Comparison of ENCODE assay signal across 24 cellular contexts in the genomic region with DNA sequence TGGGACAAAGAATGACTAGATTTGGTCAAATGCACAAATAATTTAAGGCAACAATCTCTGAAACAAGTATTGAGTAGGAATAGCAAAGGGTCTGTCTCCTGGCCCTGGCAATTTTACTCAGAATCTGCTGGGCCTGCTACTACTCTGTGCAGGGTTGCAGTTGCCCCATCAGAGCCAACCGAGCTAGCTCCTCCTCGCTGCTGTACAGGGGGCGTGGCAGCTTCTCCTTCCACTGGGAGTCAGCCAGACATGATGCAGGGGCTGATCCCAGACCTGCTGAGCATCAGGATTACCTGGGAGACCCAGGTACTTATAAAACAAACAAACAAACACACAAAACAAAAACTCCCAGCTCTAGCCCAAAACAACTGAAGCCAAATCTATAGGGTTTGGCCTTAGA. TPM values are rescaled to one million over a fixed set of nuclear protein-coding genes. Genes with fewer than 3 reads are reported as not detected.
DNase-seq lines count a peak whose midpoint lies in the region; ATAC-seq, FAIRE-seq and TF ChIP-seq lines count a peak whose summit lies in the region.
"Had no signal": no experiment of that assay in that cellular context is flagged by ENCODE, and none has a peak within 500 bp of the region (broad histone marks: within the 10 kb centered on the region; RNA-seq: fewer than 3 reads in every experiment).

No MANE protein-coding gene starts in this region.

- H3K36me3 ChIP-seq in breast epithelium, result no peaks in the 10 kb centered on the region
- H3K36me3 ChIP-seq in Karpas-422 (ENCODE audit: insufficient read depth, low read length), result no peaks in the 10 kb centered on the region
- H3K36me3 ChIP-seq in HepG2 (replicated peaks in 1 of 2; ENCODE audit: control insufficient read depth in 1 of 2, insufficient read depth in 2 of 2, low read length in 2 of 2), result no peaks in the 10 kb centered on the region
- H3K36me3 ChIP-seq: MG63 had no signal

- H3K9me3 Mint-ChIP-seq in MCF 10A (ENCODE audit: unreplicated experiment), result no peaks in the 10 kb centered on the region
- H3K9me3 Mint-ChIP-seq: T-helper 2 cell treated with Interferon-gamma antibody and Interleukin-4, amounts not matched to agents 5 μg/mL and 100 μg/mL, for 36 hours had no signal

- BruUV-seq in MCF 10A (replicated peaks; lab: Mats Ljungman, UMichigan), result no TSS peak
- no TSS peak for BruUV-seq in HepG2 (replicated peaks; lab: Mats Ljungman, UMichigan)

- TF ChIP-seq POLR2A in breast epithelium (IDR thresholded peaks at IDR 0.05) (no peak), HepG2 (IDR thresholded peaks at IDR 0.05; ENCODE audit: insufficient read depth in 1 of 2, low read depth in 2 of 2, low read length in 2 of 2) (no peak)

- peaks cover 45% of the 10 kb centered on the region for H3K27me3 Mint-ChIP-seq in MCF 10A (ENCODE audit: insufficient read depth, unreplicated experiment)

- H4K20me1 ChIP-seq in Karpas-422 (ENCODE audit: insufficient read depth, low read depth, low read length), result no peaks in the 10 kb centered on the region
- no peaks in the 10 kb centered on the region for H4K20me1 ChIP-seq in HepG2 (ENCODE audit: insufficient read depth, low read length)

- H2AFZ ChIP-seq in Karpas-422 (ENCODE audit: low read length) (no peak overlapping the region), HepG2 (ENCODE audit: low read length) (no peak overlapping the region)

- H3K9me3 ChIP-seq in breast epithelium (no peaks in the 10 kb centered on the region), Karpas-422 (ENCODE audit: low read length) (no peaks in the 10 kb centered on the region), HepG2 (ENCODE audit: low read length) (no peaks in the 10 kb centered on the region)
- H3K9me3 ChIP-seq: Caco-2, MG63 had no signal

- POLR2A ChIA-PET in MCF 10A (lab: Yijun Ruan, JAX), result no interaction called here
- POLR2A ChIA-PET in HepG2 (lab: Yijun Ruan, JAX), result no interaction called here

- TF ChIP-seq CTCF in MCF 10A (IDR thresholded peaks at IDR 0.05; ENCODE audit: unreplicated experiment) (no peak), breast epithelium (IDR thresholded peaks at IDR 0.05) (no peak), HepG2 (CRISPR knock-in tag; IDR thresholded peaks at IDR 0.05) (no peak)

- H3K4me1 ChIP-seq in breast epithelium (no peaks in the 10 kb centered on the region), Karpas-422 (ENCODE audit: low read length) (no peaks in the 10 kb centered on the region), HepG2 (ENCODE audit: insufficient read depth, low read length) (no peaks in the 10 kb centered on the region)

- H3K4me3 ChIP-seq in breast epithelium (no peak overlapping the region), Karpas-422 (ENCODE audit: low read length) (no peak overlapping the region), HepG2 (replicated peaks in 1 of 3; ENCODE audit: insufficient read depth in 1 of 3, low read depth in 2 of 3, low read length in 3 of 3) (no peak overlapping the region)
- H3K4me3 ChIP-seq: GM12878, K562, MG63 had no signal

- H3K36me3 Mint-ChIP-seq in MCF 10A (ENCODE audit: insufficient read depth, unreplicated experiment), result no peaks in the 10 kb centered on the region
- H3K36me3 Mint-ChIP-seq: CD4-positive, alpha-beta memory T cell had no signal

- no peaks in the 10 kb centered on the region for H3K27me3 ChIP-seq in breast epithelium
- H3K27me3 ChIP-seq in Karpas-422 (ENCODE audit: low read length), result no peaks in the 10 kb centered on the region
- no peaks in the 10 kb centered on the region; a peak in 1 of 5 replicates for H3K27me3 ChIP-seq in HepG2 (ENCODE audit: control insufficient read depth in 1 of 2, insufficient read depth in 2 of 2, low read length in 2 of 2)

- FAIRE-seq in HepG2 (lab: Jason Lieb, UNC), result no peak
- FAIRE-seq: GM12878 had no signal

- TF ChIP-seq EP300 in HepG2 (IDR thresholded peaks at IDR 0.05; ENCODE audit: low read depth in 2 of 2, low read length in 2 of 2), result no peak
- TF ChIP-seq EP300 in HepG2 (CRISPR knock-in tag; IDR thresholded peaks at IDR 0.05; ENCODE audit: borderline replicate concordance), result no peak

- H3K27ac Mint-ChIP-seq in MCF 10A (ENCODE audit: low read depth, unreplicated experiment), result no peak overlapping the region
- H3K27ac Mint-ChIP-seq: T-helper 2 cell treated with Interferon-gamma antibody and Interleukin-4, amounts not matched to agents 5 μg/mL and 100 μg/mL, for 36 hours had no signal

- in situ Hi-C loops in SK-MEL-5 (cut with HindIII; ENCODE audit: low pct_unique_long_range_greater_than_20kb, low sequenced_read_pairs) (no loop called here), HepG2 (cut with HindIII; ENCODE audit: extremely low pct_ligation_motif_present, low pct_unique_long_range_greater_than_20kb) (no loop called here)

- intact Hi-C loops in MCF 10A (cut with micrococcal nuclease) (no loop called here), breast epithelium (cut with DNase I; ENCODE audit: low total_unique reads) (no loop called here), HepG2 (cut with micrococcal nuclease; ENCODE audit: unreplicated experiment) (no loop called here)

- H3K4me1 Mint-ChIP-seq in MCF 10A (ENCODE audit: insufficient read depth, unreplicated experiment), result peaks cover 3% of the 10 kb centered on the region
- H3K4me1 Mint-ChIP-seq: CD4-positive, alpha-beta memory T cell had no signal

- H3K9ac ChIP-seq in Karpas-422 (ENCODE audit: low read length) (no peak overlapping the region), HepG2 (ENCODE audit: insufficient read depth, low read depth, low read length) (no peak overlapping the region)

- 0% methylated on average over 3 of the region's 3 CpGs for WGBS in HepG2 (ENCODE audit: low lambda C conversion rate)

- H3K4me2 ChIP-seq in Karpas-422 (ENCODE audit: low read depth, low read length, poor library complexity, severe bottlenecking) (no peak overlapping the region), HepG2 (ENCODE audit: low read depth, low read length) (no peak overlapping the region)

- H3K9me2 ChIP-seq in Karpas-422 (replicated peaks; ENCODE audit: insufficient read depth, low read length), result no peaks in the 10 kb centered on the region

- CTCF ChIA-PET in MCF 10A (lab: Yijun Ruan, JAX), result interaction anchor here (0.6 to 2.0 kb wide), 6 partner anchors 8 to 201 kb away, joined by 3 to 7 read pairs (median 4); a partner anchor contains a TSS
- CTCF ChIA-PET in HepG2 (lab: Yijun Ruan, JAX; ENCODE audit: low intra/inter-chr PET ratio, low total read pairs), result no interaction called here

- DNase-seq in MCF 10A (ENCODE audit: unreplicated experiment) (peak; percentile 11), breast epithelium (ENCODE audit: low spot score in 2 of 2) (no peak), Karpas-422 (peak; percentile 11), SK-MEL-5 (ENCODE audit: low read depth, low spot score) (peak; percentile 13), hippocampal formation (lab: John Stamatoyannopoulos, UW) (no peak), NCI-H510A (lab: John Stamatoyannopoulos, UW) (no peak), HepG2 (ENCODE audit: low spot score) (no peak)
- DNase-seq: C1 segment of cervical spinal cord; Caco-2; CD4-positive, alpha-beta memory T cell; DMS 273 treated with DMSO at 0.1 percent for 48 hours; DMS79; EL; GDM1; MG63; NCI-H1105 treated with DMSO at 0.1 percent for 48 hours; NCI-H1694; NCI-H2081; RPMI8226; SHP77; T-helper 1 cell had no signal

- no peak for ATAC-seq in HepG2
- ATAC-seq: GM12878, K562 had no signal

- no peak for TF ChIP-seq RAD21 in HepG2 (CRISPR knock-in tag; IDR thresholded peaks at IDR 0.05)

- H3K79me2 ChIP-seq in Karpas-422 (ENCODE audit: low read length) (no peaks in the 10 kb centered on the region), HepG2 (ENCODE audit: insufficient read depth, low read length) (no peaks in the 10 kb centered on the region)

- H3K27ac ChIP-seq in breast epithelium (no peak overlapping the region), Karpas-422 (ENCODE audit: low read length) (no peak overlapping the region), HepG2 (ENCODE audit: extremely low read length, insufficient read depth, low read length) (no peak overlapping the region)

- H3K4me3 Mint-ChIP-seq in MCF 10A (ENCODE audit: unreplicated experiment), result no peak overlapping the region
- H3K4me3 Mint-ChIP-seq: CD4-positive, alpha-beta memory T cell; T-helper 2 cell treated with Interferon-gamma antibody and Interleukin-4, amounts not matched to agents 5 μg/mL and 100 μg/mL, for 36 hours had no signal

TF ChIP-seq in HepG2, 621 proteins besides CTCF, POLR2A, EP300 and RAD21 (continues in another document):
- TF ChIP-seq ETV5 (CRISPR knock-in tag; IDR thresholded peaks at IDR 0.05; ENCODE audit: borderline replicate concordance) (no peak), MYNN (CRISPR knock-in tag; IDR thresholded peaks at IDR 0.05; ENCODE audit: low read depth) (no peak)

RNA-seq across cellular contexts. Expression of a gene that starts 30.5 kb away (rescaled TPM):
- total RNA-seq in MCF 10A (2022), result 2.1 and 5.4 TPM in 2 replicates
- total RNA-seq in breast epithelium, result 10 to 100 TPM; 10.7 to 20.8 (median 19.0) TPM
- total RNA-seq in Karpas-422 (2014; rRNA removed; shearing (Covaris generic); ENCODE audit: low replicate concordance), result 1.7 and 4.6 TPM in 2 replicates
- 2.8 and 3.0 TPM in 2 replicates for total RNA-seq in SK-MEL-5 (2014; rRNA removed; shearing (Covaris generic))
- polyA plus RNA-seq in SK-MEL-5 (2015; cell fraction: cytosol; rRNA removed), result 2.7 and 4.9 TPM in 2 replicates
- 16.0 and 16.7 TPM in 2 replicates for polyA plus RNA-seq in SK-MEL-5 (2015; cell fraction: nucleus; rRNA removed)
- 6.4 and 8.1 TPM in 2 replicates for total RNA-seq in HepG2 (2016; rRNA removed; fragmentation: Illumina TruSeq; extraction: Trizol)
- 3.5 and 4.5 TPM in 2 replicates for total RNA-seq in HepG2 (2016; cell fraction: cytosol; rRNA removed; fragmentation: Illumina TruSeq; extraction: Trizol; ENCODE audit: low read depth)
- total RNA-seq in HepG2 (2016; cell fraction: insoluble cytoplasmic fraction; rRNA removed; fragmentation: Illumina TruSeq; extraction: Trizol), result 8.4 and 8.5 TPM in 2 replicates
- 6.6 and 9.0 TPM in 2 replicates for total RNA-seq in HepG2 (2016; cell fraction: membrane; rRNA removed; fragmentation: Illumina TruSeq; extraction: Trizol)
- 13.1 and 13.2 TPM in 2 replicates for total RNA-seq in HepG2 (2016; cell fraction: nucleus; rRNA removed; fragmentation: Illumina TruSeq; extraction: Trizol)
- 4.9 and 5.7 TPM in 2 replicates for polyA plus RNA-seq in HepG2 (2011; rRNA removed)
- polyA plus RNA-seq in HepG2 (2011; cell fraction: cytosol; rRNA removed), result 3.5 and 3.6 TPM in 2 replicates
- polyA plus RNA-seq in HepG2 (2011; cell fraction: nucleus; rRNA removed), result 6.9 and 7.8 TPM in 2 replicates
- polyA plus RNA-seq in HepG2 (2012), result 5.2 and 6.5 TPM in 2 replicates
- 5.3 and 5.5 TPM in 2 replicates for polyA plus RNA-seq in HepG2 (2016; cell fraction: cytosol; fragmentation: Illumina TruSeq; extraction: Trizol; ENCODE audit: low read depth)
- 7.7 and 8.6 TPM in 2 replicates for polyA plus RNA-seq in HepG2 (2016; cell fraction: insoluble cytoplasmic fraction; fragmentation: Illumina TruSeq; extraction: Trizol; ENCODE audit: low read depth)
- 5.3 and 5.7 TPM in 2 replicates for polyA plus RNA-seq in HepG2 (2016; cell fraction: membrane; fragmentation: Illumina TruSeq; extraction: Trizol; ENCODE audit: low read depth)
- polyA plus RNA-seq in HepG2 (2016; cell fraction: nucleus; fragmentation: Illumina TruSeq; extraction: Trizol; ENCODE audit: insufficient read depth, low read depth), result 15.5 and 16.4 TPM in 2 replicates
- 5.3 and 8.0 TPM in 2 replicates for polyA minus RNA-seq in HepG2 (2011; rRNA and poly(A)+ RNA removed; ENCODE audit: low replicate concordance)
- polyA minus RNA-seq in HepG2 (2011; cell fraction: cytosol; rRNA and poly(A)+ RNA removed), result 3.1 and 4.8 TPM in 2 replicates
- polyA minus RNA-seq in HepG2 (2011; cell fraction: nucleus; rRNA and poly(A)+ RNA removed), result 6.4 and 9.3 TPM in 2 replicates

Comparison
In these comparisons a context has a peak if more than half of its experiments do, and no peak if none do; other contexts are left out.
1. DNase-seq: peak in MCF 10A (single experiment), Karpas-422 (single experiment) and SK-MEL-5 (single experiment); none in breast epithelium (0 of 2), hippocampal formation (0 of 2), NCI-H510A (single experiment) and HepG2 (single experiment).